31 cellular contexts compared by ENCODE assay signal in the genomic region with DNA sequence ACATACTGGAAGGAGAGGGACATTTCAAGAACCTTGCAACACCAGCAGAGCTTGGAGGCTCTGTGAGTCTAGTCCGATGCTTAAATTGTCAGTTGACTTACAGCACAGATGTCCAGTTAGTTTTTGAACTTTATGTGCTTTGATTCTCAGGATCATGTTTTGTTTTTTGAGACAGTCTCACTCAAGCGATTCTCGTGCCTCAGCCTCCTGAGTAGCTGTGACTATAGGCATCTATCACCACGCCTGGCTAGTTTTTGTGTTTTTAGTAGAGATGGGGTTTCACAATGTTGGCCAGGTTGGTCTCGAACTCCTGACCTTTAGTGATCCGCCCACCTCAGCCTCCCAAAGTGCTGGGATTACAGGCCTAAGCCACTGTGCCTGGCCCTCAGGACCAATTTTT. TPM values are rescaled to one million over a fixed set of nuclear protein-coding genes. Genes with fewer than 3 reads are reported as not detected.
"Had no signal": no experiment of that assay in that cellular context is flagged by ENCODE, and none has a peak within 500 bp of the region (broad histone marks: within the 10 kb centered on the region; RNA-seq: fewer than 3 reads in every experiment).

No MANE protein-coding gene starts in this region.

- H3K27ac ChIP-seq: body of pancreas, coronary artery, dorsolateral prefrontal cortex, left lung, neutrophil, sigmoid colon, upper lobe of left lung had no signal

- H3K4me3 Mint-ChIP-seq: activated B cell treated with CpG ODN at 0.5 μM for 24 hours; activated naive CD8-positive, alpha-beta T cell; activated T-cell treated with anti-CD3 and anti-CD28 coated beads, Interleukin-2, amount 50 U/mL, for 72 hours; immature natural killer cell; nephron; stimulated activated memory B cell treated with anti-CD40 and anti-IgM and Interleukin-4, amounts not matched to agents 10 μg/mL and 1 μg/mL and 100 μg/mL, for 72 hours; T-helper 2 cell treated with Interferon-gamma antibody and Interleukin-4, amounts not matched to agents 5 μg/mL and 100 μg/mL, for 36 hours had no signal

- H3K4me1 ChIP-seq: body of pancreas, left lung, sigmoid colon, upper lobe of left lung had no signal

- H3K27ac Mint-ChIP-seq: activated B cell treated with CpG ODN at 0.5 μM for 24 hours; activated naive CD8-positive, alpha-beta T cell; activated T-cell treated with anti-CD3 and anti-CD28 coated beads, Interleukin-2, amount 50 U/mL, for 72 hours; immature natural killer cell; nephron; progenitor cell of endocrine pancreas; stimulated activated memory B cell treated with anti-CD40 and anti-IgM and Interleukin-4, amounts not matched to agents 10 μg/mL and 1 μg/mL and 100 μg/mL, for 72 hours; T-helper 2 cell treated with Interferon-gamma antibody and Interleukin-4, amounts not matched to agents 5 μg/mL and 100 μg/mL, for 36 hours had no signal

- DNase-seq: activated B cell treated with CpG ODN at 0.5 μM for 24 hours; activated CD4-positive, alpha-beta T cell treated with anti-CD3 and anti-CD28 coated beads, Interleukin-2, amount 50 U/mL, for 4 hours; activated effector memory CD4-positive, alpha-beta T cell treated with Interleukin-2 at 50 U/mL for 16 hours; activated naive CD4-positive, alpha-beta T cell treated with Interleukin-2 at 50 U/mL for 16 hours; activated T-cell treated with anti-CD3 and anti-CD28 coated beads for 4 hours; activated T-cell treated with anti-CD3 and anti-CD28 coated beads, Interleukin-2, amount 50 U/mL, for 72 hours; aorta; body of pancreas; cerebellar nuclear complex; dorsolateral prefrontal cortex; effector memory CD4-positive, alpha-beta T cell; hypothalamus; immature natural killer cell; left lung; mammary epithelial cell; retina; sigmoid colon; stimulated activated CD4-positive, alpha-beta T cell treated with anti-CD3 and anti-CD28 coated beads, Interleukin-1b, Interleukin-23, amount 100 ng/mL, for 48 hours; stimulated activated CD4-positive, alpha-beta T cell treated with anti-CD3 and anti-CD28 coated beads, Interleukin-4, amount 100 ng/mL, for 4 hours; stimulated activated CD8-positive, alpha-beta memory T cell treated with anti-CD3 and anti-CD28 coated beads, Interleukin-4, amount 100 ng/mL, for 48 hours; T-helper 1 cell; upper lobe of left lung had no signal

- H3K9me3 Mint-ChIP-seq: activated B cell treated with CpG ODN at 0.5 μM for 24 hours; activated T-cell treated with anti-CD3 and anti-CD28 coated beads, Interleukin-2, amount 50 U/mL, for 72 hours; nephron; stimulated activated memory B cell treated with anti-CD40 and anti-IgM and Interleukin-4, amounts not matched to agents 10 μg/mL and 1 μg/mL and 100 μg/mL, for 72 hours; T-helper 2 cell treated with Interferon-gamma antibody and Interleukin-4, amounts not matched to agents 5 μg/mL and 100 μg/mL, for 36 hours had no signal

- H3K4me3 ChIP-seq: body of pancreas, coronary artery, dorsolateral prefrontal cortex, left lung, sigmoid colon, smooth muscle cell, upper lobe of left lung had no signal

- H3K9me3 ChIP-seq: body of pancreas, left lung, neutrophil, sigmoid colon, upper lobe of left lung had no signal

- H3K27me3 Mint-ChIP-seq: activated B cell treated with CpG ODN at 0.5 μM for 24 hours had no signal

- H3K36me3 ChIP-seq: left lung, neutrophil, sigmoid colon, upper lobe of left lung had no signal

- H3K27me3 ChIP-seq: body of pancreas, dorsolateral prefrontal cortex, left lung, neutrophil, sigmoid colon, upper lobe of left lung had no signal

- H3K36me3 Mint-ChIP-seq: activated naive CD8-positive, alpha-beta T cell; immature natural killer cell; stimulated activated memory B cell treated with anti-CD40 and anti-IgM and Interleukin-4, amounts not matched to agents 10 μg/mL and 1 μg/mL and 100 μg/mL, for 72 hours had no signal

- H3K4me1 Mint-ChIP-seq: activated B cell treated with CpG ODN at 0.5 μM for 24 hours; immature natural killer cell; nephron; stimulated activated memory B cell treated with anti-CD40 and anti-IgM and Interleukin-4, amounts not matched to agents 10 μg/mL and 1 μg/mL and 100 μg/mL, for 72 hours had no signal

- FAIRE-seq: frontal cortex had no signal

- ATAC-seq: body of pancreas; stimulated activated memory B cell treated with anti-CD40 and anti-IgM and Interleukin-4, amounts not matched to agents 10 μg/mL and 1 μg/mL and 100 μg/mL, for 72 hours had no signal

RNA-seq across cellular contexts. Expression of a gene that starts 31.8 kb away (rescaled TPM):
- total RNA-seq: activated T-cell treated with anti-CD3 and anti-CD28 coated beads, Interleukin-2, amount 50 U/mL, for 72 hours; progenitor cell of endocrine pancreas had no signal
- polyA plus RNA-seq: immature natural killer cell, smooth muscle cell had no signal
